8 cellular contexts compared by ENCODE assay signal in the genomic region with DNA sequence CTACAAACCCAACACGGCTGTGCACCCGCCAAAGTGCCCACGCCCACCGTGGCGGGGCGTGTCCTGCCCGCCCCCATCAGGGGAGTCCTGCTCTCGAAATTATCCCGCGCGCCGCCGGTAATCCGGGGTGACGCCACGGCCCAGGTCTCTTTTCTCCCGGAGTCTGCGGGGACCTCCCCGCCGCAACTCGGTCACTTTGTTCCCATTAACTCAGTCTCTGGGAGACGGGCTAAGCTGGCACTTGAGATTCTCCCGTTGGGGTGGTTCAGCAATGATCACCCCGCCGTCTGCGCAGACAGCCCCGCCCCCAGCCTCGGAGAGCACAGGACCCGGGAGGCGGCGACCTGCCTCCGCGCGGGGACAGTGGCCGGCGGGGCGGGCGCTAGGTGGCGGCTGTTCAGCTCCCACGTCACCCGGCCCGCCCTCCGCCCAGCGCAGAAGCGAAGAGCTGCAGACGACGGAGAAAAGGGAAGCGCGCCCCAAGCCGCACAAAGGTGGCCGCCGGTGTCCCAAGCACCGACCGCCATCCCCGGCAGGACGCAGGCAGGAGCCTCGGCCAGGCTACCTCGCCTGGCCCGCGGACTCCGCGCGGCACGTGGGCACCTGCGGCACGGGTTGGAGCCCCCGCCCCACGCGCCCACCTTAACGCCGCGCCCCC. TPM values are rescaled to one million over a fixed set of nuclear protein-coding genes. Genes with fewer than 3 reads are reported as not detected.
DNase-seq lines count a peak whose midpoint lies in the region; ATAC-seq and TF ChIP-seq lines count a peak whose summit lies in the region.

No MANE protein-coding gene starts in this region.

- peaks cover 16% of the 10 kb centered on the region for H3K4me1 ChIP-seq in CD8-positive, alpha-beta T cell (ENCODE audit: insufficient read depth, low read length)

- intact Hi-C loops in CD8-positive, alpha-beta T cell (cut with DNase I, micrococcal nuclease): loop anchor here (1.0 to 10.0 kb wide), 10 partner anchors 9 to 1917 kb away; partner anchors contain the start of genes SF3B5 (in 2 of the 2), ADAT2 (in 1 of the 2), AIG1 (in 1 of the 2) and HIVEP2 (in 1 of the 2)

- H3K4me3 ChIP-seq in CD8-positive, alpha-beta T cell (ENCODE audit: low read depth, low read length): peak overlapping the region; percentile 97

- H3K9me3 ChIP-seq in CD8-positive, alpha-beta T cell (ENCODE audit: low read length): no peaks in the 10 kb centered on the region

- TF ChIP-seq POLR2A in erythroblast (IDR thresholded peaks at IDR 0.05; ENCODE audit: low read length): peak; percentile 80

- no peaks in the 10 kb centered on the region for H3K27me3 Mint-ChIP-seq in CD8-positive, alpha-beta T cell (ENCODE audit: low read depth)
- no peaks in the 10 kb centered on the region for H3K27me3 Mint-ChIP-seq in naive B cell
- no peaks in the 10 kb centered on the region for H3K27me3 Mint-ChIP-seq in stimulated activated memory B cell treated with anti-CD40 and anti-IgM and Interleukin-4, amounts not matched to agents 10 μg/mL and 1 μg/mL and 100 μg/mL, for 72 hours

- peak overlapping the region; percentile 88 for H3K27ac ChIP-seq in CD8-positive, alpha-beta T cell (ENCODE audit: low read depth, low read length)

- H3K27ac Mint-ChIP-seq in CD8-positive, alpha-beta T cell: peak overlapping the region; percentile 95
- H3K27ac Mint-ChIP-seq in naive B cell: peak overlapping the region; percentile 94 to 98 (median 96)
- H3K27ac Mint-ChIP-seq in stimulated activated memory B cell treated with anti-CD40 and anti-IgM and Interleukin-4, amounts not matched to agents 10 μg/mL and 1 μg/mL and 100 μg/mL, for 72 hours: peak overlapping the region; percentile 97

- CTCF ChIA-PET in CD8-positive, alpha-beta T cell (lab: Charles Lee): interaction anchor here (0.6 to 4.5 kb wide), 8 partner anchors 9 to 550 kb away, joined by 3 to 16 read pairs (median 4); no protein-coding TSS in a partner anchor

- DNase-seq in CD8-positive, alpha-beta T cell: peak; percentile 85 to 95 (median 91)
- DNase-seq in NOMO-1 treated with DMSO at 0.1 percent for 48 hours (lab: John Stamatoyannopoulos, UW; ENCODE audit: unreplicated experiment): peak; percentile 93
- peak; percentile 64 for DNase-seq in activated CD8-positive, alpha-beta memory T cell treated with anti-CD3 and anti-CD28 coated beads, Interleukin-2, amount 50 U/mL, for 24 hours (ENCODE audit: extremely low read depth)
- peak; percentile 93 to 95 for DNase-seq in erythroblast (lab: John Stamatoyannopoulos, UW)
- peak; percentile 95 for DNase-seq in naive B cell

- H3K36me3 ChIP-seq in CD8-positive, alpha-beta T cell (ENCODE audit: insufficient read depth, low read length): no peaks in the 10 kb centered on the region

- no peaks in the 10 kb centered on the region for H3K27me3 ChIP-seq in CD8-positive, alpha-beta T cell (ENCODE audit: insufficient read depth, low read length)

- no peak for TF ChIP-seq CTCF in CD8-positive, alpha-beta T cell (IDR thresholded peaks at IDR 0.05)

- POLR2A ChIA-PET in CD8-positive, alpha-beta T cell (lab: Charles Lee): interaction anchor here (0.5 to 4.1 kb wide), 11 partner anchors 9 to 528 kb away, joined by 3 to 47 read pairs (median 3); partner anchors contain the start of genes LTV1 and SF3B5

- H3K4me1 Mint-ChIP-seq in CD8-positive, alpha-beta T cell (ENCODE audit: low read depth): peaks cover 30% of the 10 kb centered on the region
- peaks cover 23 to 39% (median 26%) of the 10 kb centered on the region in 3 donors for H3K4me1 Mint-ChIP-seq in naive B cell
- peaks cover 45% of the 10 kb centered on the region for H3K4me1 Mint-ChIP-seq in stimulated activated memory B cell treated with anti-CD40 and anti-IgM and Interleukin-4, amounts not matched to agents 10 μg/mL and 1 μg/mL and 100 μg/mL, for 72 hours

- peaks cover 8% of the 10 kb centered on the region for H3K36me3 Mint-ChIP-seq in CD8-positive, alpha-beta T cell
- no peaks in the 10 kb centered on the region for H3K36me3 Mint-ChIP-seq in naive B cell
- H3K36me3 Mint-ChIP-seq in stimulated activated memory B cell treated with anti-CD40 and anti-IgM and Interleukin-4, amounts not matched to agents 10 μg/mL and 1 μg/mL and 100 μg/mL, for 72 hours: no peaks in the 10 kb centered on the region

- H3K9me3 Mint-ChIP-seq in CD8-positive, alpha-beta T cell: no peaks in the 10 kb centered on the region
- H3K9me3 Mint-ChIP-seq in naive B cell: no peaks in the 10 kb centered on the region
- H3K9me3 Mint-ChIP-seq in stimulated activated memory B cell treated with anti-CD40 and anti-IgM and Interleukin-4, amounts not matched to agents 10 μg/mL and 1 μg/mL and 100 μg/mL, for 72 hours: peaks cover 2% of the 10 kb centered on the region

- H3K4me3 Mint-ChIP-seq in CD8-positive, alpha-beta T cell: peak overlapping the region; percentile 91
- peak overlapping the region; percentile 89 to 97 (median 94) for H3K4me3 Mint-ChIP-seq in naive B cell
- peak overlapping the region; percentile 95 for H3K4me3 Mint-ChIP-seq in stimulated activated memory B cell treated with anti-CD40 and anti-IgM and Interleukin-4, amounts not matched to agents 10 μg/mL and 1 μg/mL and 100 μg/mL, for 72 hours

- ATAC-seq in CD8-positive, alpha-beta T cell: peak; percentile 90
- ATAC-seq in GM19372 (IDR thresholded peaks at IDR 0.05; ENCODE audit: low read depth, unreplicated experiment) (peak; percentile 81), HG03469 (IDR thresholded peaks at IDR 0.05; ENCODE audit: unreplicated experiment) (peak; percentile 76), naive B cell (ENCODE audit: low read depth in 2 of 2) (peak; percentile 87 to 88)
- peak; percentile 95 for ATAC-seq in stimulated activated memory B cell treated with anti-CD40 and anti-IgM and Interleukin-4, amounts not matched to agents 10 μg/mL and 1 μg/mL and 100 μg/mL, for 72 hours

RNA-seq across cellular contexts. Expression of gene SF3B5, which starts 31.5 kb away (rescaled TPM):
- 100 to 1,000 TPM; 167 to 171 TPM for total RNA-seq in CD8-positive, alpha-beta T cell
- 100 to 1,000 TPM; 314 to 420 (median 370) TPM for polyA plus RNA-seq in naive B cell (ENCODE audit: low read depth in 6 of 6)

RNA-seq across cellular contexts. Expression of gene PLAGL1, which starts 55.8 kb away (rescaled TPM):
- total RNA-seq in CD8-positive, alpha-beta T cell: 1 to 10 TPM; 4.3 to 4.8 TPM
- 10 to 100 TPM in 3 of 6 donors, 1 to 10 TPM in 3; 8.5 to 12.5 (median 10.1) TPM for polyA plus RNA-seq in naive B cell (ENCODE audit: low read depth in 6 of 6)

Comparison
In these comparisons a context has a peak if more than half of its experiments do, and no peak if none do; other contexts are left out.
1. Peak in every context shown above with its lines: DNase-seq, ATAC-seq, H3K4me3 ChIP-seq and H3K27ac ChIP-seq.